ENCODE assay signal across 9 cellular contexts in the genomic region with DNA sequence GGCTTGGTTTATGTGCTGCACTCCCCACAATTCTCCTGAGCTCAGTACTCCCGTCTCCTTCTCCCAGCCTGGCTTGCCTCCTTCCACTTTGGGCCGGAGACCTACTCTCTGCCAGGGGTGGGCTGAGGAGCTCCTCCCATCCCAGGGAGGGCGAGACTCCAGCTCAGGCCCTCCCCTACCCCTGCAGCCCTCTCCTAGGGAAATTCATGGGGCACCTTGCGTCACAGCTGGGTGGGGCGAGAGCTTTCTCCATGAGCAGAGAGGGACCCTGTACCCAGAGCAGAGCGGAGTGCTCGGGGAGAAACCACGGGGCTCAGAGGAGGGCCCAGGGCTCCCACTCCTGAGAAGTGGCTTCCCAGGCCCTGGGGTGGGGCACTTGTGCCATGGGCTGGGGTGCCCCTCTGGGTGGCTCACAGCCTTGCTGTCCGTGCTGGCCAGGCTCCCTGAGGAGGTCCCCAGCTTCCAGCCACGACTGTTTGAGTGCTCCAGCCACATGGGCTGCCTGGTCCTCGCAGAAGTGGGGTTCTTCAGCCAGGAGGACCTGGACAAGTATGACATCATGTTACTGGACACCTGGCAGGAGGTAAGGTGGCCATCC. TPM values are rescaled to one million over a fixed set of nuclear protein-coding genes. Genes with fewer than 3 reads are reported as not detected.
DNase-seq lines count a peak whose midpoint lies in the region; ATAC-seq and TF ChIP-seq lines count a peak whose summit lies in the region.
"Had no signal": no experiment of that assay in that cellular context is flagged by ENCODE, and none has a peak within 500 bp of the region (broad histone marks: within the 10 kb centered on the region; RNA-seq: fewer than 3 reads in every experiment).

No MANE protein-coding gene starts in this region.

- no peaks in the 10 kb centered on the region for H3K9me3 Mint-ChIP-seq in Caco-2 (ENCODE audit: unreplicated experiment)

- no peak for TF ChIP-seq EP300 in sigmoid colon (IDR thresholded peaks at IDR 0.05)

- TF ChIP-seq POLR2A in sigmoid colon (IDR thresholded peaks at IDR 0.05), result no peak

- H3K27me3 ChIP-seq in Caco-2 (replicated peaks; ENCODE audit: control insufficient read depth, insufficient read depth, low read length) (no peaks in the 10 kb centered on the region), sigmoid colon (no peaks in the 10 kb centered on the region)

- POLR2A ChIA-PET in Caco-2 (lab: Charles Lee), result interaction anchor here (0.6 to 1.4 kb wide), 4 partner anchors 12 to 133 kb away, joined by 3 to 8 read pairs (median 3); a partner anchor contains a TSS
- POLR2A ChIA-PET in GM10248 (lab: Yijun Ruan, JAX), result no interaction called here

- CTCF ChIA-PET in Caco-2 (lab: Charles Lee), result interaction anchor here (0.6 to 2.7 kb wide), 8 partner anchors 11 to 458 kb away, joined by 3 to 44 read pairs (median 4); a partner anchor contains a TSS
- CTCF ChIA-PET in GM10248 (lab: Yijun Ruan, JAX), result interaction anchor here (0.6 to 4.2 kb wide), 20 partner anchors 9 to 149 kb away, joined by 3 to 42 read pairs (median 4); a partner anchor contains a TSS

- H3K4me3 Mint-ChIP-seq in Caco-2 (ENCODE audit: unreplicated experiment) (peak overlapping the region; percentile 26), T-helper 17 cell (no peak overlapping the region)

- peak overlapping the region in 2 of 4 donors; percentile 25 to 46 for H3K27ac ChIP-seq in sigmoid colon
- H3K27ac ChIP-seq: HL-60 had no signal

- H3K27me3 Mint-ChIP-seq in Caco-2 (ENCODE audit: insufficient read depth, unreplicated experiment) (no peaks in the 10 kb centered on the region), T-helper 17 cell (no peaks in the 10 kb centered on the region)

- no peak for ATAC-seq in T-helper 17 cell
- ATAC-seq in left cardiac atrium, result peak; percentile 21 to 50
- ATAC-seq in GM21723 (IDR thresholded peaks at IDR 0.05; ENCODE audit: unreplicated experiment), result no peak

- H3K27ac Mint-ChIP-seq in Caco-2 (ENCODE audit: unreplicated experiment) (peak overlapping the region; percentile 23), T-helper 17 cell (peak overlapping the region; percentile 75)

- H3K9me3 ChIP-seq in Caco-2, result no peaks in the 10 kb centered on the region
- no peaks in the 10 kb centered on the region for H3K9me3 ChIP-seq in T-helper 17 cell (ENCODE audit: control insufficient read depth, low read length, poor library complexity, severe bottlenecking)
- no peaks in the 10 kb centered on the region for H3K9me3 ChIP-seq in sigmoid colon

- H3K36me3 ChIP-seq in Caco-2 (ENCODE audit: control insufficient read depth, insufficient read depth, low read length) (peaks cover 9% of the 10 kb centered on the region), sigmoid colon (peaks cover 0 to 45% (median 12%) of the 10 kb centered on the region in 4 donors)

- H3K4me1 ChIP-seq in Caco-2 (peaks cover 26% of the 10 kb centered on the region), sigmoid colon (peaks cover 0 to 22% (median 7%) of the 10 kb centered on the region in 4 donors)

- H3K4me1 Mint-ChIP-seq in Caco-2 (ENCODE audit: low read depth, unreplicated experiment) (peaks cover 31% of the 10 kb centered on the region), T-helper 17 cell (peaks cover 25% of the 10 kb centered on the region)

- intact Hi-C loops in Caco-2 (cut with micrococcal nuclease; ENCODE audit: unreplicated experiment) (loop anchor here (1.0 kb wide), 3 partner anchors 30 to 149 kb away; no protein-coding TSS in a partner anchor), left cardiac atrium (cut with DNase I) (loop anchor here in 1 of 2 donors (10.0 kb wide), 1 partner anchor 149 kb away; no protein-coding TSS in a partner anchor), sigmoid colon (cut with DNase I) (loop anchor here (2.0 kb wide), 1 partner anchor 149 kb away; no protein-coding TSS in a partner anchor)

- H3K4me3 ChIP-seq in Caco-2 (ENCODE audit: low read depth, low read length) (no peak overlapping the region), sigmoid colon (no peak overlapping the region)

- H3K36me3 Mint-ChIP-seq in Caco-2 (ENCODE audit: insufficient read depth, unreplicated experiment) (peaks cover 15% of the 10 kb centered on the region), T-helper 17 cell (ENCODE audit: low read depth) (no peaks in the 10 kb centered on the region)

- 30 to 68% methylated on average over 11 of the region's 11 CpGs for WGBS in sigmoid colon, 2 donors

- no peak for DNase-seq in Caco-2
- no peak for DNase-seq in T-helper 17 cell
- DNase-seq in left cardiac atrium, result peak; percentile 62
- DNase-seq in sigmoid colon, result peak; percentile 64
- DNase-seq in central memory CD4-positive, alpha-beta T cell, result no peak
- no peak for DNase-seq in NCI-H2029 (lab: John Stamatoyannopoulos, UW)
- no peak for DNase-seq in GM10248 (ENCODE audit: extremely low spot score)

- TF ChIP-seq CTCF in Caco-2 (IDR thresholded peaks at IDR 0.05; ENCODE audit: insufficient read depth in 1 of 2, low read depth in 1 of 2, low read length in 1 of 2, severe bottlenecking in 1 of 2, unreplicated experiment in 1 of 2) (no peak), sigmoid colon (IDR thresholded peaks at IDR 0.05) (no peak), GM10248 (IDR thresholded peaks at IDR 0.05; ENCODE audit: control extremely low read depth, extremely low read depth, low read depth, missing control alignments) (no peak)

- no TSS peak for BruUV-seq in Caco-2 (replicated peaks; lab: Mats Ljungman, UMichigan)

RNA-seq across cellular contexts. Expression of a gene that starts 13.3 kb away (rescaled TPM):
- total RNA-seq in Caco-2 (2022) (11.7 and 12.2 TPM in 2 replicates), T-helper 17 cell (10 to 100 TPM; 21.6 to 30.1 TPM), left cardiac atrium (1 to 10 TPM; 6.1 to 6.2 TPM), sigmoid colon (1 to 10 TPM; 5.3 to 8.3 (median 6.6) TPM)
- polyA plus RNA-seq in sigmoid colon, result 100 to 1,000 TPM in 1 of 3 donors, 10 to 100 TPM in 2; 81.7 to 175 (median 97.0) TPM

RNA-seq across cellular contexts. Expression of a gene that starts 25.5 kb away (rescaled TPM):
- total RNA-seq in Caco-2 (2022), result 7.9 and 9.7 TPM in 2 replicates
- total RNA-seq in T-helper 17 cell, result 10 to 100 TPM; 61.8 to 67.1 TPM
- total RNA-seq in left cardiac atrium, result 10 to 100 TPM; 10.8 to 12.3 TPM
- 10 to 100 TPM; 10.3 to 22.7 (median 14.2) TPM for total RNA-seq in sigmoid colon
- polyA plus RNA-seq in sigmoid colon, result 100 to 1,000 TPM in 1 of 3 donors, 10 to 100 TPM in 2; 29.0 to 139 (median 85.9) TPM

RNA-seq across cellular contexts. Expression of a gene that starts 35.1 kb away (rescaled TPM):
- total RNA-seq in Caco-2 (2022) (0.11 and 0.35 TPM in 2 replicates), T-helper 17 cell (10 to 100 TPM in 1 of 2 donors, 1 to 10 TPM in 1; 8.6 to 16.3 TPM), left cardiac atrium (under 1 TPM; 0.29 to 0.82 TPM), sigmoid colon (under 1 TPM; 0.16 to 0.41 (median 0.32) TPM)
- polyA plus RNA-seq in sigmoid colon, result under 1 TPM; 0.42 to 0.60 (median 0.46) TPM

Comparison
In these comparisons a context has a peak if more than half of its experiments do, and no peak if none do; other contexts are left out.
1. DNase-seq: peak in left cardiac atrium (single experiment) and sigmoid colon (single experiment); none in Caco-2 (0 of 2), T-helper 17 cell (0 of 3), central memory CD4-positive, alpha-beta T cell (single experiment), NCI-H2029 (single experiment) and GM10248 (single experiment).
2. ATAC-seq: peak in left cardiac atrium (2 of 2); none in T-helper 17 cell (single experiment) and GM21723 (single experiment).